Comparison of ENCODE assay signal across 18 cellular contexts in genomic region chr20:25087186-25087929, GRCh38. TPM values are rescaled to one million over a fixed set of nuclear protein-coding genes. Genes with fewer than 3 reads are reported as not detected.
DNase-seq lines count a peak whose midpoint lies in the region; ATAC-seq lines count a peak whose summit lies in the region.
"Had no signal": no experiment of that assay in that cellular context is flagged by ENCODE, and none has a peak within 500 bp of the region (broad histone marks: within the 10 kb centered on the region; RNA-seq: fewer than 3 reads in every experiment).

No MANE protein-coding gene starts in this region.

- H3K4me3 ChIP-seq in neuronal stem cell (ENCODE audit: low read length in 2 of 2) = no peak overlapping the region
- H3K4me3 ChIP-seq: GM12878, SJSA1 had no signal

- no peak overlapping the region for H2BK120ac ChIP-seq in neuronal stem cell (ENCODE audit: low read depth, low read length)

- H3K36me3 ChIP-seq in KOPT-K1 (ENCODE audit: insufficient read depth, low read length) = no peaks in the 10 kb centered on the region
- no peaks in the 10 kb centered on the region for H3K36me3 ChIP-seq in neuronal stem cell (replicated peaks in 1 of 2; ENCODE audit: control insufficient read depth in 2 of 2, insufficient read depth in 2 of 2, low read length in 2 of 2)
- H3K36me3 ChIP-seq: SJSA1 had no signal

- ATAC-seq in activated T-helper 17 cell treated with anti-CD3 and anti-CD28 coated beads, Interleukin-2, amount 50 U/mL, for 72 hours (replicated peaks) = no peak
- ATAC-seq: GM12878 had no signal

- H3K9ac ChIP-seq in neuronal stem cell (ENCODE audit: low read depth, low read length, poor library complexity) = no peak overlapping the region
- H3K9ac ChIP-seq: KMS-11 had no signal

- no peak overlapping the region for H2BK12ac ChIP-seq in neuronal stem cell (ENCODE audit: low read length)

- H3K4ac ChIP-seq in neuronal stem cell (ENCODE audit: low read length) = no peak overlapping the region

- H3K4me2 ChIP-seq in neuronal stem cell (ENCODE audit: insufficient read depth, low read length, poor library complexity, severe bottlenecking) = no peak overlapping the region
- H3K4me2 ChIP-seq: KMS-11 had no signal

- H3K9me3 Mint-ChIP-seq in activated T-helper 17 cell treated with anti-CD3 and anti-CD28 coated beads, Interleukin-2, amount 50 U/mL, for 72 hours = no peaks in the 10 kb centered on the region

- H2BK5ac ChIP-seq in neuronal stem cell (ENCODE audit: low read length) = no peak overlapping the region

- H3K14ac ChIP-seq in neuronal stem cell (ENCODE audit: low read length) = no peak overlapping the region

- no peak overlapping the region for H2AK5ac ChIP-seq in neuronal stem cell (ENCODE audit: low read depth, low read length)

- peaks cover 25% of the 10 kb centered on the region for H3K27me3 Mint-ChIP-seq in activated T-helper 17 cell treated with anti-CD3 and anti-CD28 coated beads, Interleukin-2, amount 50 U/mL, for 72 hours

- H3K79me1 ChIP-seq in neuronal stem cell (ENCODE audit: low read depth, low read length) = no peaks in the 10 kb centered on the region

- no peak overlapping the region for H4K8ac ChIP-seq in neuronal stem cell (ENCODE audit: low read depth, low read length)

- peak overlapping the region; percentile 97 for H3K27ac ChIP-seq in KOPT-K1 (ENCODE audit: low read depth, low read length, poor library complexity, severe bottlenecking)
- no peak overlapping the region for H3K27ac ChIP-seq in neuronal stem cell (replicated peaks; ENCODE audit: low read length)
- H3K27ac ChIP-seq: C4-2B, KMS-11, RWPE1, SJSA1 had no signal

- H2BK15ac ChIP-seq in neuronal stem cell (ENCODE audit: low read length) = no peak overlapping the region

- H3K18ac ChIP-seq in neuronal stem cell (ENCODE audit: low read length) = peak overlapping the region; percentile 67

- no peak overlapping the region for H3K4me3 Mint-ChIP-seq in activated T-helper 17 cell treated with anti-CD3 and anti-CD28 coated beads, Interleukin-2, amount 50 U/mL, for 72 hours

- H2AFZ ChIP-seq in neuronal stem cell (ENCODE audit: low read length) = no peak overlapping the region

- no CpG with 5 or more reads among the region's 4 CpGs for WGBS in neuronal stem cell (ENCODE audit: extremely low coverage in 2 of 2, insufficient read length in 2 of 2, insufficient replicate concordance in 1 of 2), 2 donors

- H3K36me3 Mint-ChIP-seq in activated T-helper 17 cell treated with anti-CD3 and anti-CD28 coated beads, Interleukin-2, amount 50 U/mL, for 72 hours (ENCODE audit: low read depth) = peaks cover 5% of the 10 kb centered on the region

- no peak overlapping the region for H4K91ac ChIP-seq in neuronal stem cell (ENCODE audit: low read depth, low read length, poor library complexity)

- peaks cover 38% of the 10 kb centered on the region for H3K4me1 Mint-ChIP-seq in activated T-helper 17 cell treated with anti-CD3 and anti-CD28 coated beads, Interleukin-2, amount 50 U/mL, for 72 hours

- H3K27ac Mint-ChIP-seq in activated T-helper 17 cell treated with anti-CD3 and anti-CD28 coated beads, Interleukin-2, amount 50 U/mL, for 72 hours = no peak overlapping the region

- peaks cover 20 to 72% (median 45%) of the 10 kb centered on the region in 3 experiments for H3K27me3 ChIP-seq in neuronal stem cell (ENCODE audit: control insufficient read depth in 3 of 3, insufficient read depth in 3 of 3, low read depth in 1 of 3, low read length in 3 of 3)

- DNase-seq in NCI-H748 (lab: John Stamatoyannopoulos, UW; ENCODE audit: unreplicated experiment) = peak; percentile 42
- no peak for DNase-seq in NCI-H748 treated with DMSO at 0.1 percent for 48 hours (lab: John Stamatoyannopoulos, UW)
- peak; percentile 85 for DNase-seq in NCI-H345 (lab: John Stamatoyannopoulos, UW)
- DNase-seq in neuronal stem cell (ENCODE audit: low spot score) = no peak
- DNase-seq in HCEC 1CT = no peak
- DNase-seq in activated CD4-positive, alpha-beta T cell treated with anti-CD3 and anti-CD28 coated beads, Interleukin-2, amount 50 U/mL, for 4 hours = no peak
- DNase-seq: DMS53, NCI-H1436, NCI-H2107, NCI-H510A had no signal

- H3K4me1 ChIP-seq in neuronal stem cell (ENCODE audit: control insufficient read depth in 2 of 2, insufficient read depth in 1 of 2, low read depth in 1 of 2, low read length in 2 of 2) = peaks cover 15 to 19% of the 10 kb centered on the region in 2 donors

- peaks cover 26% of the 10 kb centered on the region for H3K9me3 ChIP-seq in KOPT-K1 (ENCODE audit: insufficient read depth, low read length, poor library complexity, severe bottlenecking)
- peaks cover 1 to 5% of the 10 kb centered on the region in 2 donors for H3K9me3 ChIP-seq in neuronal stem cell (replicated peaks in 1 of 2; ENCODE audit: control insufficient read depth in 2 of 2, insufficient read depth in 1 of 2, low read depth in 1 of 2, low read length in 2 of 2)

- H3K23ac ChIP-seq in neuronal stem cell (ENCODE audit: low read depth, low read length, poor library complexity) = peak overlapping the region; percentile 69

RNA-seq across cellular contexts. Expression of gene VSX1, which starts 5.4 kb away (rescaled TPM):
- polyA plus RNA-seq in neuronal stem cell (2013, experiment 1 of 2) = 0.73 TPM
- 0.78 TPM for polyA plus RNA-seq in neuronal stem cell (2013, experiment 2 of 2)
- total RNA-seq in activated T-helper 17 cell treated with anti-CD3 and anti-CD28 coated beads, Interleukin-2, amount 50 U/mL, for 72 hours = not detected
- total RNA-seq: G401, GM12878, SJSA1 had no signal

RNA-seq across cellular contexts. Expression of gene ACSS1, which starts 29.4 kb away (rescaled TPM):
- polyA plus RNA-seq in neuronal stem cell (2013, experiment 1 of 2) = 0.24 TPM
- polyA plus RNA-seq in neuronal stem cell (2013, experiment 2 of 2) = 0.26 TPM
- 10 to 100 TPM in 1 of 2 donors, 1 to 10 TPM in 1; 8.4 to 23.3 TPM for total RNA-seq in activated T-helper 17 cell treated with anti-CD3 and anti-CD28 coated beads, Interleukin-2, amount 50 U/mL, for 72 hours
- total RNA-seq: G401 had no signal

Comparison
In these comparisons a context has a peak if more than half of its experiments do, and no peak if none do; other contexts are left out.
1. DNase-seq: peak in NCI-H748 (single experiment) and NCI-H345 (single experiment); none in NCI-H748 treated with DMSO at 0.1 percent for 48 hours (single experiment), neuronal stem cell (single experiment), HCEC 1CT (single experiment) and activated CD4-positive, alpha-beta T cell treated with anti-CD3 and anti-CD28 coated beads, Interleukin-2, amount 50 U/mL, for 4 hours (0 of 2).